16 cellular contexts compared by ENCODE assay signal in genomic region chr2:20436716-20437470, GRCh38. TPM values are rescaled to one million over a fixed set of nuclear protein-coding genes. Genes with fewer than 3 reads are reported as not detected.
A peak's percentile ranks its signal among the peaks of the same experiment; 100 is the strongest.
DNase-seq lines count a peak whose midpoint lies in the region; ATAC-seq, FAIRE-seq and TF ChIP-seq lines count a peak whose summit lies in the region.
"Had no signal": no experiment of that assay in that cellular context is flagged by ENCODE, and none has a peak within 500 bp of the region (broad histone marks: within the 10 kb centered on the region; RNA-seq: fewer than 3 reads in every experiment).

No MANE protein-coding gene starts in this region.

- H3K27ac ChIP-seq in GM12878 (ENCODE audit: control insufficient read depth, insufficient read depth): no peak overlapping the region
- H3K27ac ChIP-seq in tibial nerve: peak overlapping the region in 1 of 4 donors; percentile 84
- H3K27ac ChIP-seq: SK-N-MC had no signal

- peak; percentile 4 for DNase-seq in activated CD4-positive, alpha-beta memory T cell treated with anti-CD3 and anti-CD28 coated beads for 36 hours
- DNase-seq in activated CD4-positive, alpha-beta memory T cell treated with anti-CD3 and anti-CD28 coated beads, Interleukin-2, amount 10 ng/mL, durations not matched to agents 7 days and 5 days: no peak
- DNase-seq in GM12878 (ENCODE audit: low read depth, low spot score) (no peak), NCI-H2227 treated with DMSO at 0.1 percent for 48 hours (lab: John Stamatoyannopoulos, UW) (no peak), tibial nerve (ENCODE audit: low spot score in 2 of 2) (no peak)
- peak; percentile 6 for DNase-seq in stimulated activated CD8-positive, alpha-beta memory T cell treated with anti-CD3 and anti-CD28 coated beads, Interleukin-4, amount 100 ng/mL, for 48 hours
- DNase-seq in activated CD4-positive, alpha-beta T cell treated with anti-CD3 and anti-CD28 coated beads, Interleukin-2, amount 10 ng/mL, durations not matched to agents 7 days and 5 days: no peak
- DNase-seq: C1 segment of cervical spinal cord, COR-L47, DMS153, Karpas-422, NCI-H1436 treated with DMSO at 0.1 percent for 48 hours, NCI-H2081 treated with DMSO at 0.1 percent for 48 hours had no signal

- H3K4me2 ChIP-seq in Loucy (ENCODE audit: low read depth, low read length, poor library complexity, severe bottlenecking): no peak overlapping the region
- H3K4me2 ChIP-seq in GM12878 (ENCODE audit: control insufficient read depth, insufficient read depth): no peak overlapping the region

- RAD21 ChIA-PET in GM12878 (lab: Charles Lee; ENCODE audit: unreplicated experiment): interaction anchor here (0.5 to 2.8 kb wide), 7 partner anchors 10 to 205 kb away, joined by 4 to 11 read pairs (median 5); partner anchors contain the start of gene RHOB

- no peak for TF ChIP-seq EP300 in GM12878 (IDR thresholded peaks at IDR 0.05; ENCODE audit: borderline replicate concordance in 1 of 2, control insufficient read depth in 1 of 2, low read depth in 2 of 2, low read length in 2 of 2)
- no peak for TF ChIP-seq EP300 in tibial nerve (IDR thresholded peaks at IDR 0.05)

- TF ChIP-seq RAD21 in GM12878 (IDR thresholded peaks at IDR 0.05; ENCODE audit: insufficient read depth, low read depth, low read length): no peak

- SMC1A ChIA-PET in GM12878 (lab: Charles Lee; ENCODE audit: uncharacterized antibody, unreplicated experiment): interaction anchor here (0.8 to 1.7 kb wide), 7 partner anchors 13 to 214 kb away, joined by 3 to 6 read pairs (median 5); partner anchors contain the start of gene HS1BP3

- H3K4me3 ChIP-seq in Loucy (ENCODE audit: low read length, poor library complexity, severe bottlenecking) (no peak overlapping the region), GM12878 (no peak overlapping the region), tibial nerve (no peak overlapping the region)
- H3K4me3 ChIP-seq: SK-N-MC had no signal

- no peaks in the 10 kb centered on the region for H3K27me3 ChIP-seq in Loucy (ENCODE audit: insufficient read depth, low read length, poor library complexity, severe bottlenecking)
- peaks cover 2 to 3% of the 10 kb centered on the region in 2 experiments; a peak in 2 of 4 replicates for H3K27me3 ChIP-seq in GM12878 (replicated peaks in 1 of 2; ENCODE audit: control insufficient read depth in 2 of 2, insufficient read depth in 2 of 2, low read length in 1 of 2)
- H3K27me3 ChIP-seq in tibial nerve: no peaks in the 10 kb centered on the region

- H3K27me3 Mint-ChIP-seq in activated CD4-positive, alpha-beta memory T cell treated with anti-CD3 and anti-CD28 coated beads for 36 hours: peaks cover 18% of the 10 kb centered on the region
- peaks cover 43% of the 10 kb centered on the region for H3K27me3 Mint-ChIP-seq in activated CD4-positive, alpha-beta memory T cell treated with anti-CD3 and anti-CD28 coated beads, Interleukin-2, amount 10 ng/mL, durations not matched to agents 7 days and 5 days
- H3K27me3 Mint-ChIP-seq in activated CD4-positive, alpha-beta T cell treated with anti-CD3 and anti-CD28 coated beads, Interleukin-2, amount 10 ng/mL, durations not matched to agents 7 days and 5 days: peaks cover 48% of the 10 kb centered on the region

- TF ChIP-seq POLR2A in GM12878 (IDR thresholded peaks at IDR 0.05; ENCODE audit: low read depth, low read length): no peak
- TF ChIP-seq POLR2A in tibial nerve (IDR thresholded peaks at IDR 0.05): no peak

- WGBS in GM12878 (ENCODE audit: insufficient coverage, insufficient replicate concordance, low lambda C conversion rate, missing lambda C conversion rate): 50% methylated on average over 7 of the region's 7 CpGs
- 87 to 91% methylated on average over 7 of the region's 7 CpGs for WGBS in tibial nerve, 2 donors

- no peaks in the 10 kb centered on the region for H3F3A ChIP-seq in Loucy (ENCODE audit: low read depth)

- TF ChIP-seq CTCF in Loucy (conservative IDR thresholded peaks at IDR 0.05; ENCODE audit: low read length): peak; percentile 21; the same call in 1 of the 2 replicates
- 0 out of 6 replicates have a peak, but pooled peaks of 1 of the 3 experiments have one; percentile 5 for TF ChIP-seq CTCF in GM12878 (IDR thresholded peaks at IDR 0.05 in 2 of 3, conservative IDR thresholded peaks at IDR 0.05 in 1 of 3; ENCODE audit: control insufficient read depth in 2 of 3, extremely low read depth in 1 of 3, insufficient read depth in 1 of 3, low read depth in 3 of 3, low read length in 3 of 3)
- TF ChIP-seq CTCF in tibial nerve (IDR thresholded peaks at IDR 0.05): no peak

- BruUV-seq in GM12878 (replicated peaks; lab: Mats Ljungman, UMichigan): no TSS peak

- no peak overlapping the region for H3K27ac Mint-ChIP-seq in activated CD4-positive, alpha-beta memory T cell treated with anti-CD3 and anti-CD28 coated beads for 36 hours
- H3K27ac Mint-ChIP-seq in activated CD4-positive, alpha-beta memory T cell treated with anti-CD3 and anti-CD28 coated beads, Interleukin-2, amount 10 ng/mL, durations not matched to agents 7 days and 5 days: no peak overlapping the region
- no peak overlapping the region for H3K27ac Mint-ChIP-seq in activated CD4-positive, alpha-beta T cell treated with anti-CD3 and anti-CD28 coated beads, Interleukin-2, amount 10 ng/mL, durations not matched to agents 7 days and 5 days

- H3K9me3 ChIP-seq in Loucy (ENCODE audit: insufficient read depth, low read depth, low read length): no peaks in the 10 kb centered on the region
- H3K9me3 ChIP-seq in GM12878 (replicated peaks; ENCODE audit: control insufficient read depth, insufficient read depth, low read length): no peaks in the 10 kb centered on the region
- no peaks in the 10 kb centered on the region for H3K9me3 ChIP-seq in tibial nerve

- H4K20me1 ChIP-seq in Loucy (ENCODE audit: insufficient read depth, low read length, poor library complexity, severe bottlenecking) (no peaks in the 10 kb centered on the region), GM12878 (ENCODE audit: control insufficient read depth, insufficient read depth) (no peaks in the 10 kb centered on the region)

- POLR2A ChIA-PET in activated CD4-positive, alpha-beta memory T cell treated with anti-CD3 and anti-CD28 coated beads for 36 hours (lab: Charles Lee): interaction anchor here (1.0 to 1.2 kb wide), 2 partner anchors 10 to 13 kb away, joined by 4 read pairs; partner anchors contain the start of gene RHOB
- POLR2A ChIA-PET in activated CD4-positive, alpha-beta memory T cell treated with anti-CD3 and anti-CD28 coated beads, Interleukin-2, amount 10 ng/mL, durations not matched to agents 7 days and 5 days (lab: Charles Lee): interaction anchor here (1.0 to 1.2 kb wide), 3 partner anchors 10 to 94 kb away, joined by 3 to 8 read pairs (median 4); partner anchors contain the start of gene RHOB
- POLR2A ChIA-PET in GM12878 (lab: Charles Lee): interaction anchor here (0.6 to 1.2 kb wide), 3 partner anchors 9 to 285 kb away, joined by 3 to 4 read pairs (median 3); no protein-coding TSS in a partner anchor
- POLR2A ChIA-PET in activated CD4-positive, alpha-beta T cell treated with anti-CD3 and anti-CD28 coated beads, Interleukin-2, amount 10 ng/mL, durations not matched to agents 7 days and 5 days (lab: Charles Lee): interaction anchor here (0.5 to 1.2 kb wide), 2 partner anchors 10 to 17 kb away, joined by 3 to 5 read pairs; partner anchors contain the start of gene RHOB

- in situ Hi-C loops in GM12878 (cut with MboI): loop anchor here (25.0 kb wide), 1 partner anchor 525 kb away; no protein-coding TSS in a partner anchor

- intact Hi-C loops in activated CD4-positive, alpha-beta memory T cell treated with anti-CD3 and anti-CD28 coated beads for 36 hours (cut with micrococcal nuclease): no loop called here
- intact Hi-C loops in GM12878 (cut with micrococcal nuclease; ENCODE audit: unreplicated experiment): no loop called here

- no peaks in the 10 kb centered on the region for H3K9me3 Mint-ChIP-seq in activated CD4-positive, alpha-beta memory T cell treated with anti-CD3 and anti-CD28 coated beads for 36 hours
- H3K9me3 Mint-ChIP-seq in activated CD4-positive, alpha-beta memory T cell treated with anti-CD3 and anti-CD28 coated beads, Interleukin-2, amount 10 ng/mL, durations not matched to agents 7 days and 5 days: no peaks in the 10 kb centered on the region
- H3K9me3 Mint-ChIP-seq in activated CD4-positive, alpha-beta T cell treated with anti-CD3 and anti-CD28 coated beads, Interleukin-2, amount 10 ng/mL, durations not matched to agents 7 days and 5 days: no peaks in the 10 kb centered on the region

- ATAC-seq in GM12878: peak; percentile 41; the same call in 1 of the 3 replicates

- H3K79me2 ChIP-seq in Loucy (ENCODE audit: insufficient read depth, low read length) (no peaks in the 10 kb centered on the region), GM12878 (ENCODE audit: control insufficient read depth, insufficient read depth, low read length) (no peaks in the 10 kb centered on the region)

- FAIRE-seq in GM12878 (lab: Jason Lieb, UNC): no peak
- FAIRE-seq: H1 had no signal

- no peaks in the 10 kb centered on the region for H3K36me3 Mint-ChIP-seq in activated CD4-positive, alpha-beta memory T cell treated with anti-CD3 and anti-CD28 coated beads for 36 hours
- no peaks in the 10 kb centered on the region for H3K36me3 Mint-ChIP-seq in activated CD4-positive, alpha-beta memory T cell treated with anti-CD3 and anti-CD28 coated beads, Interleukin-2, amount 10 ng/mL, durations not matched to agents 7 days and 5 days (ENCODE audit: low read depth)
- H3K36me3 Mint-ChIP-seq in activated CD4-positive, alpha-beta T cell treated with anti-CD3 and anti-CD28 coated beads, Interleukin-2, amount 10 ng/mL, durations not matched to agents 7 days and 5 days (ENCODE audit: low read depth): no peaks in the 10 kb centered on the region

- CTCF ChIA-PET in activated CD4-positive, alpha-beta memory T cell treated with anti-CD3 and anti-CD28 coated beads for 36 hours (lab: Charles Lee): interaction anchor here (1.7 to 5.3 kb wide), 4 partner anchors 10 to 214 kb away, joined by 6 to 27 read pairs (median 10); partner anchors contain the start of genes HS1BP3 and RHOB
- CTCF ChIA-PET in activated CD4-positive, alpha-beta memory T cell treated with anti-CD3 and anti-CD28 coated beads, Interleukin-2, amount 10 ng/mL, durations not matched to agents 7 days and 5 days (lab: Charles Lee): interaction anchor here (1.3 to 2.6 kb wide), 6 partner anchors 10 to 214 kb away, joined by 4 to 14 read pairs (median 7); partner anchors contain the start of genes HS1BP3 and RHOB
- CTCF ChIA-PET in GM12878 (lab: Yijun Ruan, JAX): interaction anchor here (0.6 to 8.0 kb wide), 9 partner anchors 10 to 660 kb away, joined by 3 to 73 read pairs (median 9); partner anchors contain the start of genes HS1BP3 and RHOB
- CTCF ChIA-PET in activated CD4-positive, alpha-beta T cell treated with anti-CD3 and anti-CD28 coated beads, Interleukin-2, amount 10 ng/mL, durations not matched to agents 7 days and 5 days (lab: Charles Lee): interaction anchor here (0.9 to 1.7 kb wide), 3 partner anchors 10 to 198 kb away, joined by 4 to 7 read pairs (median 4); partner anchors contain the start of gene RHOB

- H3K4me3 Mint-ChIP-seq in activated CD4-positive, alpha-beta memory T cell treated with anti-CD3 and anti-CD28 coated beads for 36 hours: no peak overlapping the region
- no peak overlapping the region for H3K4me3 Mint-ChIP-seq in activated CD4-positive, alpha-beta memory T cell treated with anti-CD3 and anti-CD28 coated beads, Interleukin-2, amount 10 ng/mL, durations not matched to agents 7 days and 5 days
- H3K4me3 Mint-ChIP-seq in activated CD4-positive, alpha-beta T cell treated with anti-CD3 and anti-CD28 coated beads, Interleukin-2, amount 10 ng/mL, durations not matched to agents 7 days and 5 days: no peak overlapping the region

- H3K36me3 ChIP-seq in Loucy (ENCODE audit: insufficient read depth, low read length) (no peaks in the 10 kb centered on the region), GM12878 (ENCODE audit: control insufficient read depth in 2 of 2, insufficient read depth in 2 of 2, low read length in 1 of 2) (no peaks in the 10 kb centered on the region), tibial nerve (no peaks in the 10 kb centered on the region)

- H3K4me1 Mint-ChIP-seq in activated CD4-positive, alpha-beta memory T cell treated with anti-CD3 and anti-CD28 coated beads for 36 hours (ENCODE audit: low read depth): peaks cover 2% of the 10 kb centered on the region
- H3K4me1 Mint-ChIP-seq in activated CD4-positive, alpha-beta memory T cell treated with anti-CD3 and anti-CD28 coated beads, Interleukin-2, amount 10 ng/mL, durations not matched to agents 7 days and 5 days: peaks cover 3% of the 10 kb centered on the region
- H3K4me1 Mint-ChIP-seq in activated CD4-positive, alpha-beta T cell treated with anti-CD3 and anti-CD28 coated beads, Interleukin-2, amount 10 ng/mL, durations not matched to agents 7 days and 5 days: no peaks in the 10 kb centered on the region

- H3K4me1 ChIP-seq in Loucy (ENCODE audit: insufficient read depth, low read length, poor library complexity, severe bottlenecking) (no peaks in the 10 kb centered on the region), GM12878 (ENCODE audit: control insufficient read depth, insufficient read depth, low read length) (no peaks in the 10 kb centered on the region), tibial nerve (peaks cover 3 to 33% (median 11%) of the 10 kb centered on the region in 4 donors)

- H2AFZ ChIP-seq in Loucy (ENCODE audit: low read length) (no peak overlapping the region), GM12878 (ENCODE audit: control insufficient read depth, low read depth, low read length) (no peak overlapping the region)

- H3K9ac ChIP-seq in Loucy (ENCODE audit: low read depth, low read length, poor library complexity, severe bottlenecking) (no peak overlapping the region), GM12878 (ENCODE audit: control insufficient read depth, insufficient read depth, low read length) (no peak overlapping the region)

- H3K9me2 ChIP-seq in Loucy (replicated peaks; ENCODE audit: low read depth, low read length): no peaks in the 10 kb centered on the region

RNA-seq across cellular contexts. Expression of gene RHOB, which starts 10.0 kb away (rescaled TPM):
- total RNA-seq in activated CD4-positive, alpha-beta memory T cell treated with anti-CD3 and anti-CD28 coated beads for 36 hours: 10 to 100 TPM; 31.6 to 33.6 TPM
- 10 to 100 TPM; 14.0 to 14.4 TPM for total RNA-seq in activated CD4-positive, alpha-beta memory T cell treated with anti-CD3 and anti-CD28 coated beads, Interleukin-2, amount 10 ng/mL, durations not matched to agents 7 days and 5 days
- 10.4 and 10.5 TPM in 2 replicates for total RNA-seq in GM12878 (2013; cell fraction: nucleolus; rRNA removed)
- total RNA-seq in GM12878 (2014; rRNA removed): 4.1 and 4.8 TPM in 2 replicates
- total RNA-seq in GM12878 (2014; rRNA removed; fragmentation: Illumina TruSeq; extraction: Trizol): 1.0 and 1.2 TPM in 2 replicates
- 4.0 and 4.5 TPM in 2 replicates for total RNA-seq in GM12878 (2021)
- polyA plus RNA-seq in GM12878 (2011; ENCODE audit: low read depth): 3.6 TPM
- 1.1 and 1.8 TPM in 2 replicates for polyA plus RNA-seq in GM12878 (2011; rRNA removed)
- 1.2 and 1.7 TPM in 2 replicates for polyA plus RNA-seq in GM12878 (2011; cell fraction: cytosol; rRNA removed)
- 2.7 and 2.9 TPM in 2 replicates for polyA plus RNA-seq in GM12878 (2011; cell fraction: nucleus; rRNA removed)
- polyA plus RNA-seq in GM12878 (2012): 5.2 and 5.6 TPM in 2 replicates
- 0.73 and 1.2 TPM in 2 replicates for polyA plus RNA-seq in GM12878 (2014; fragmentation: Illumina TruSeq; extraction: Trizol)
- under 1 TPM; 0.03 to 0.35 TPM for polyA plus RNA-seq in GM12878 (2014; fragmentation: Nextera tagmentation; extraction: Ambion mirVana)
- polyA plus RNA-seq in GM12878 (2014; rRNA removed): 2.8 and 3.0 TPM in 2 replicates
- polyA plus RNA-seq in GM12878 (2016; fragmentation: Nextera tagmentation; extraction: Ambion mirVana): under 1 TPM; 0.45 to 0.87 TPM
- polyA minus RNA-seq in GM12878 (2011; rRNA and poly(A)+ RNA removed): 0.44 and 1.1 TPM in 2 replicates
- 7.8 and 8.4 TPM in 2 replicates for polyA minus RNA-seq in GM12878 (2011; cell fraction: cytosol; rRNA and poly(A)+ RNA removed)
- 5.2 and 8.0 TPM in 2 replicates for polyA minus RNA-seq in GM12878 (2011; cell fraction: nucleus; rRNA and poly(A)+ RNA removed)
- total RNA-seq in activated CD4-positive, alpha-beta T cell treated with anti-CD3 and anti-CD28 coated beads, Interleukin-2, amount 10 ng/mL, durations not matched to agents 7 days and 5 days: under 1 TPM; 0.52 to 0.67 TPM
- 1,000 to 10,000 TPM; 1,356 to 1,875 (median 1,699) TPM for total RNA-seq in tibial nerve

Comparison
In these comparisons a context has a peak if more than half of its experiments do, and no peak if none do; other contexts are left out.
1. DNase-seq: peak in activated CD4-positive, alpha-beta memory T cell treated with anti-CD3 and anti-CD28 coated beads for 36 hours (single experiment) and stimulated activated CD8-positive, alpha-beta memory T cell treated with anti-CD3 and anti-CD28 coated beads, Interleukin-4, amount 100 ng/mL, for 48 hours (single experiment); none in activated CD4-positive, alpha-beta memory T cell treated with anti-CD3 and anti-CD28 coated beads, Interleukin-2, amount 10 ng/mL, durations not matched to agents 7 days and 5 days (single experiment), GM12878 (single experiment), activated CD4-positive, alpha-beta T cell treated with anti-CD3 and anti-CD28 coated beads, Interleukin-2, amount 10 ng/mL, durations not matched to agents 7 days and 5 days (single experiment), NCI-H2227 treated with DMSO at 0.1 percent for 48 hours (single experiment) and tibial nerve (0 of 2).
2. RNA of gene RHOB, which starts 10.0 kb away (total RNA-seq): 1,356 to 1,875 TPM in tibial nerve; 31.6 to 33.6 TPM in activated CD4-positive, alpha-beta memory T cell treated with anti-CD3 and anti-CD28 coated beads for 36 hours, 14.0 to 14.4 TPM in activated CD4-positive, alpha-beta memory T cell treated with anti-CD3 and anti-CD28 coated beads, Interleukin-2, amount 10 ng/mL, durations not matched to agents 7 days and 5 days, 1.0 to 10.5 TPM in GM12878 and 0.52 to 0.67 TPM in activated CD4-positive, alpha-beta T cell treated with anti-CD3 and anti-CD28 coated beads, Interleukin-2, amount 10 ng/mL, durations not matched to agents 7 days and 5 days; every median in the first group is over 10 times any median in the second.